In the genomic region with DNA sequence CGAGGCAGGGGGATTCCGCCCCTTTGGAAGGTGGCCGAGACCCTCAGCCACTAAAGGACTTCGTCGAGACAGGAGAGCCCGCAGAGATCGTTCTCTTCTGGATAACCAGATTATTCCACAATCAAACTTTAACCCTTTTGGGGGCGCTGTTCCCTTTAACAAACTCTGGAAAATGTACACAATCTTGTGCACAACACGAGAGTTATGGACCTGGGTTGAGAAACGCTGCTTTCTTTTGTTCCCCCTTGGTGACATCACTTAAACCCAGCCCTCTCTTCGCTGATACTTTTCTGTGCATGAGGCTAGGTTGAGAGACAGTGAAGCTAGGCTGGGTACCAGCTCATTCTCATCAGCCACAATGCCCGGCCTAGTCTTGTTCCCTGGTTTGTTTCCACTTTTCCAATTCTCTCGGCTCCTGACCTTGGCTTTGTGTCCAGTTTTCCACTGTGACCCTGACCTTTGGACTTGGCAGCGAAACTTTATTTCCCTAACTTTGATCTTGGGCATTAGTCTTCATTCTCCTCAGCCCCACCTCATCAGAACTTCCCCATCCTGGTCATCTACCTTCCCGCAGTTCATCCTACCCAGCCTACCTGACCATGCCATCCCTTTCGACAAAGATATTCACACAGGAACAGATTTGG, we compare ENCODE assay signal across 7 cellular contexts. TPM values are rescaled to one million over a fixed set of nuclear protein-coding genes. Genes with fewer than 3 reads are reported as not detected.
A peak's percentile ranks its signal among the peaks of the same experiment; 100 is the strongest.
DNase-seq lines count a peak whose midpoint lies in the region; ATAC-seq and FAIRE-seq lines count a peak whose summit lies in the region.

No MANE protein-coding gene starts in this region.

- peak; percentile 6 for ATAC-seq in GM21737 (IDR thresholded peaks at IDR 0.05; ENCODE audit: unreplicated experiment)

- FAIRE-seq in RCC 7860 (lab: Jason Lieb, UNC), result no peak

- H3K4me1 Mint-ChIP-seq in immature natural killer cell, result peaks cover 71 to 90% of the 10 kb centered on the region in 2 donors

- H3K27ac Mint-ChIP-seq in immature natural killer cell, result peak overlapping the region; percentile 85 to 98 (median 96)

- H3K27ac ChIP-seq in skin epidermis, result peak overlapping the region; percentile 85 to 99 (median 95)

- H3K27me3 Mint-ChIP-seq in immature natural killer cell (ENCODE audit: low read depth in 3 of 3), result peaks cover 9 to 21% (median 20%) of the 10 kb centered on the region in 3 donors

- DNase-seq in G401 (ENCODE audit: low spot score), result peak; percentile 89
- peak; percentile 86 for DNase-seq in LHCN-M2 (ENCODE audit: low read depth)
- peak; percentile 25 for DNase-seq in RCC 7860 (ENCODE audit: low spot score)
- peak; percentile 33 to 87 for DNase-seq in T47D (ENCODE audit: low read depth in 1 of 2, low spot score in 1 of 2)
- DNase-seq in immature natural killer cell, result no peak

- peak overlapping the region; percentile 88 to 97 (median 96) for H3K4me3 Mint-ChIP-seq in immature natural killer cell

- no peaks in the 10 kb centered on the region for H3K9me3 Mint-ChIP-seq in immature natural killer cell

- H3K36me3 Mint-ChIP-seq in immature natural killer cell, result peaks cover 3 to 9% (median 4%) of the 10 kb centered on the region in 3 donors

- in situ Hi-C loops in G401 (cut with HindIII; ENCODE audit: low sequenced_read_pairs), result no loop called here
- in situ Hi-C loops in T47D (cut with HindIII; ENCODE audit: low pct_unique_long_range_greater_than_20kb, low sequenced_read_pairs), result no loop called here

- H3K4me3 ChIP-seq in skin epidermis, result peak overlapping the region; percentile 87 to 100 (median 97)

RNA-seq across cellular contexts. Expression of a gene that starts 0.8 kb away (rescaled TPM):
- total RNA-seq in G401 (2014; rRNA removed; shearing (Covaris generic)), result 61.4 and 71.7 TPM in 2 replicates
- total RNA-seq in LHCN-M2 (2014; rRNA removed), result 60.7 and 70.3 TPM in 2 replicates
- 26.7 TPM for polyA plus RNA-seq in LHCN-M2 (2012)
- 100 to 1,000 TPM in 2 of 3 donors, 10 to 100 TPM in 1; 98.9 to 139 (median 113) TPM for polyA plus RNA-seq in immature natural killer cell

Comparison
In these comparisons a context has a peak if more than half of its experiments do, and no peak if none do; other contexts are left out.
1. DNase-seq: peak in G401 (single experiment), LHCN-M2 (single experiment), RCC 7860 (single experiment) and T47D (2 of 2); none in immature natural killer cell (0 of 3).